28 cellular contexts compared by ENCODE assay signal in the genomic region with DNA sequence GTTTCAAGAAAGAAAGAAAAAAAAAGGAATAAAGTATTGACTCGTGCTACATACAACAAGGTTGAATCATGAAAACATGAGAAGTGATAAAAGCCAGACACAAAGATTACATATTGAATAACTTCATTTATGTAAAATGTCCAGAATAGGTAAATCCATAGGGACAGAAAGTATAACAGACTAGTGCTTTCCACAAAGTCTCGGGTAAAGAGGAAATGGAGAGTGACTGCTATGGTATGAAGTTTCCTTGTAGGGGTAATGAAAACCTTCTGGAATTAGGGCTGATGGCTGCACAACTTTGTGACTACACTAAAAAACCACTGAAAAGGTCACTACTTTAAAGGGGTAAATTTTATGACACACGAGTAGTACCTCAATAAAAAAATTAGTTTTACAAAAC. TPM values are rescaled to one million over a fixed set of nuclear protein-coding genes. Genes with fewer than 3 reads are reported as not detected.
DNase-seq lines count a peak whose midpoint lies in the region; ATAC-seq and TF ChIP-seq lines count a peak whose summit lies in the region.
"Had no signal": no experiment of that assay in that cellular context is flagged by ENCODE, and none has a peak within 500 bp of the region (broad histone marks: within the 10 kb centered on the region; RNA-seq: fewer than 3 reads in every experiment).

No MANE protein-coding gene starts in this region.

- no peak overlapping the region for H3K9ac ChIP-seq in endodermal cell (ENCODE audit: extremely low read depth, low read length, poor library complexity, severe bottlenecking)

- no peak overlapping the region for H3K27ac ChIP-seq in endodermal cell (ENCODE audit: low read depth, low read length)
- no peak overlapping the region for H3K27ac ChIP-seq in OCI-LY7 (ENCODE audit: low read depth, low read length, poor library complexity, severe bottlenecking)
- H3K27ac ChIP-seq: body of pancreas, epithelial cell of prostate, neutrophil, right lobe of liver had no signal

- no peaks in the 10 kb centered on the region for H3K79me2 ChIP-seq in OCI-LY7 (ENCODE audit: insufficient read depth, low read depth, low read length)

- H3K9me3 ChIP-seq in endodermal cell (ENCODE audit: control insufficient read depth, low read length) (no peaks in the 10 kb centered on the region), OCI-LY7 (ENCODE audit: low read length) (no peaks in the 10 kb centered on the region)
- H3K9me3 ChIP-seq: body of pancreas, neutrophil, right lobe of liver, thoracic aorta had no signal

- no peak overlapping the region for H3K4me3 ChIP-seq in endodermal cell (ENCODE audit: low read length)
- H3K4me3 ChIP-seq in OCI-LY7 (ENCODE audit: low read depth, low read length, poor library complexity, severe bottlenecking), result no peak overlapping the region
- H3K4me3 ChIP-seq: body of pancreas, right lobe of liver, thoracic aorta had no signal

- no peaks in the 10 kb centered on the region for H4K20me1 ChIP-seq in OCI-LY7 (ENCODE audit: insufficient read depth, low read length)

- no peaks in the 10 kb centered on the region for H3K9me3 Mint-ChIP-seq in activated CD8-positive, alpha-beta T cell treated with anti-CD3 and anti-CD28 coated beads for 36 hours
- no peaks in the 10 kb centered on the region for H3K9me3 Mint-ChIP-seq in activated CD8-positive, alpha-beta T cell treated with anti-CD3 and anti-CD28 coated beads, Interleukin-2, amount 10 ng/mL, durations not matched to agents 7 days and 5 days (ENCODE audit: insufficient read depth)
- H3K9me3 Mint-ChIP-seq in endodermal cell (no peaks in the 10 kb centered on the region), osteocyte (ENCODE audit: unreplicated experiment) (no peaks in the 10 kb centered on the region)
- H3K9me3 Mint-ChIP-seq: CD4-positive, alpha-beta memory T cell; stimulated activated effector memory CD8-positive, alpha-beta T cell treated with anti-CD3 and anti-CD28 coated beads, Interleukin-12 subunit alpha, Interleukin-12 subunit beta, amount 100 ng/mL, for 72 hours had no signal

- H3K27ac Mint-ChIP-seq in activated CD8-positive, alpha-beta T cell treated with anti-CD3 and anti-CD28 coated beads for 36 hours, result peak overlapping the region; percentile 30
- H3K27ac Mint-ChIP-seq in activated CD8-positive, alpha-beta T cell treated with anti-CD3 and anti-CD28 coated beads, Interleukin-2, amount 10 ng/mL, durations not matched to agents 7 days and 5 days, result no peak overlapping the region
- H3K27ac Mint-ChIP-seq in endodermal cell (peak overlapping the region; percentile 35), osteocyte (ENCODE audit: unreplicated experiment) (peak overlapping the region; percentile 69)
- H3K27ac Mint-ChIP-seq: progenitor cell of endocrine pancreas had no signal

- peaks cover 8% of the 10 kb centered on the region for H3K36me3 ChIP-seq in endodermal cell (ENCODE audit: control insufficient read depth, insufficient read depth, low read length)
- peaks cover 14% of the 10 kb centered on the region; the same call in 1 of the 2 replicates for H3K36me3 ChIP-seq in OCI-LY7 (ENCODE audit: insufficient read depth, low read length)
- H3K36me3 ChIP-seq: neutrophil, thoracic aorta had no signal

- H3K4me1 ChIP-seq in endodermal cell (ENCODE audit: control insufficient read depth, insufficient read depth, low read length), result no peaks in the 10 kb centered on the region
- H3K4me1 ChIP-seq in OCI-LY7 (ENCODE audit: insufficient read depth, low read length, poor library complexity, severe bottlenecking), result no peaks in the 10 kb centered on the region
- H3K4me1 ChIP-seq: body of pancreas had no signal

- no peaks in the 10 kb centered on the region for H3K27me3 Mint-ChIP-seq in activated CD8-positive, alpha-beta T cell treated with anti-CD3 and anti-CD28 coated beads for 36 hours
- no peaks in the 10 kb centered on the region for H3K27me3 Mint-ChIP-seq in activated CD8-positive, alpha-beta T cell treated with anti-CD3 and anti-CD28 coated beads, Interleukin-2, amount 10 ng/mL, durations not matched to agents 7 days and 5 days (ENCODE audit: low read depth)
- H3K27me3 Mint-ChIP-seq in endodermal cell (ENCODE audit: insufficient read depth) (no peaks in the 10 kb centered on the region), osteocyte (ENCODE audit: unreplicated experiment) (no peaks in the 10 kb centered on the region)
- H3K27me3 Mint-ChIP-seq: CD4-positive, alpha-beta memory T cell; progenitor cell of endocrine pancreas had no signal

- peaks cover 39% of the 10 kb centered on the region for H3K4me1 Mint-ChIP-seq in activated CD8-positive, alpha-beta T cell treated with anti-CD3 and anti-CD28 coated beads for 36 hours (ENCODE audit: low read depth)
- peaks cover 24% of the 10 kb centered on the region for H3K4me1 Mint-ChIP-seq in activated CD8-positive, alpha-beta T cell treated with anti-CD3 and anti-CD28 coated beads, Interleukin-2, amount 10 ng/mL, durations not matched to agents 7 days and 5 days (ENCODE audit: low read depth)
- H3K4me1 Mint-ChIP-seq in endodermal cell (peaks cover 10% of the 10 kb centered on the region), osteocyte (ENCODE audit: unreplicated experiment) (peaks cover 33% of the 10 kb centered on the region)

- no peak for DNase-seq in activated CD8-positive, alpha-beta T cell treated with anti-CD3 and anti-CD28 coated beads for 36 hours
- no peak for DNase-seq in activated CD8-positive, alpha-beta T cell treated with anti-CD3 and anti-CD28 coated beads, Interleukin-2, amount 10 ng/mL, durations not matched to agents 7 days and 5 days
- DNase-seq in endodermal cell (no peak), osteocyte (ENCODE audit: extremely low spot score, unreplicated experiment) (no peak), OCI-LY7 (ENCODE audit: low spot score) (no peak), NCI-H146 (lab: John Stamatoyannopoulos, UW) (no peak), NCI-H526 treated with DMSO at 0.1 percent for 48 hours (lab: John Stamatoyannopoulos, UW) (no peak)
- DNase-seq: 8988T; activated CD4-positive, CD25-positive, alpha-beta regulatory T cell; activated CD8-positive, alpha-beta memory T cell treated with anti-CD3 and anti-CD28 coated beads, Interleukin-2, amount 50 U/mL, for 4 hours; activated effector memory CD4-positive, alpha-beta T cell treated with Interleukin-2 at 50 U/mL for 16 hours; body of pancreas; CD4-positive, alpha-beta memory T cell; DMS153; mammary epithelial cell; NCI-H1092 treated with DMSO at 0.1 percent for 48 hours; NCI-H1930; NCI-H524; right lobe of liver; SHP77; stimulated activated CD4-positive, alpha-beta T cell treated with anti-CD3 and anti-CD28 coated beads, Interleukin-4, amount 100 ng/mL, for 24 hours; SW 1271 had no signal

- CTCF ChIA-PET in activated CD8-positive, alpha-beta T cell treated with anti-CD3 and anti-CD28 coated beads for 36 hours (lab: Charles Lee), result no interaction called here
- CTCF ChIA-PET in activated CD8-positive, alpha-beta T cell treated with anti-CD3 and anti-CD28 coated beads, Interleukin-2, amount 10 ng/mL, durations not matched to agents 7 days and 5 days (lab: Charles Lee), result no interaction called here
- CTCF ChIA-PET in OCI-LY7 (lab: Charles Lee; ENCODE audit: unreplicated experiment), result no interaction called here

- H2AFZ ChIP-seq in OCI-LY7 (ENCODE audit: low read length), result no peak overlapping the region

- intact Hi-C loops in activated CD8-positive, alpha-beta T cell treated with anti-CD3 and anti-CD28 coated beads for 36 hours (cut with micrococcal nuclease), result no loop called here
- intact Hi-C loops in OCI-LY7 (cut with micrococcal nuclease; ENCODE audit: unreplicated experiment), result no loop called here

- WGBS in endodermal cell (ENCODE audit: insufficient coverage in 1 of 2, insufficient read length in 1 of 2), 2 experiments, result 100% methylated on average over 1 to 3 of the region's 3 CpGs

- no peak overlapping the region for H3K4me3 Mint-ChIP-seq in activated CD8-positive, alpha-beta T cell treated with anti-CD3 and anti-CD28 coated beads for 36 hours
- no peak overlapping the region for H3K4me3 Mint-ChIP-seq in activated CD8-positive, alpha-beta T cell treated with anti-CD3 and anti-CD28 coated beads, Interleukin-2, amount 10 ng/mL, durations not matched to agents 7 days and 5 days
- no peak overlapping the region for H3K4me3 Mint-ChIP-seq in endodermal cell
- H3K4me3 Mint-ChIP-seq in osteocyte (ENCODE audit: unreplicated experiment), result no peak overlapping the region
- H3K4me3 Mint-ChIP-seq: CD4-positive, alpha-beta memory T cell had no signal

- TF ChIP-seq CTCF in activated CD8-positive, alpha-beta T cell treated with anti-CD3 and anti-CD28 coated beads for 36 hours (IDR thresholded peaks at IDR 0.05), result no peak
- TF ChIP-seq CTCF in endodermal cell (conservative IDR thresholded peaks at IDR 0.05) (no peak), osteocyte (IDR thresholded peaks at IDR 0.05) (no peak), OCI-LY7 (conservative IDR thresholded peaks at IDR 0.05; ENCODE audit: low read length) (no peak)

- BruUV-seq in OCI-LY7 (replicated peaks; lab: Mats Ljungman, UMichigan), result no TSS peak

- H3K27me3 ChIP-seq in endodermal cell (ENCODE audit: control insufficient read depth, insufficient read depth, low read length, poor library complexity, severe bottlenecking), result no peaks in the 10 kb centered on the region
- H3K27me3 ChIP-seq: body of pancreas, neutrophil, right lobe of liver had no signal

- POLR2A ChIA-PET in activated CD8-positive, alpha-beta T cell treated with anti-CD3 and anti-CD28 coated beads for 36 hours (lab: Charles Lee), result no interaction called here
- POLR2A ChIA-PET in activated CD8-positive, alpha-beta T cell treated with anti-CD3 and anti-CD28 coated beads, Interleukin-2, amount 10 ng/mL, durations not matched to agents 7 days and 5 days (lab: Charles Lee), result no interaction called here
- POLR2A ChIA-PET in OCI-LY7 (lab: Charles Lee), result interaction anchor here (0.7 kb wide), 3 partner anchors 47 to 714 kb away, joined by 3 read pairs; no protein-coding TSS in a partner anchor

- H3K36me3 Mint-ChIP-seq in activated CD8-positive, alpha-beta T cell treated with anti-CD3 and anti-CD28 coated beads for 36 hours (ENCODE audit: low read depth), result peaks cover 16% of the 10 kb centered on the region
- peaks cover 30% of the 10 kb centered on the region for H3K36me3 Mint-ChIP-seq in activated CD8-positive, alpha-beta T cell treated with anti-CD3 and anti-CD28 coated beads, Interleukin-2, amount 10 ng/mL, durations not matched to agents 7 days and 5 days (ENCODE audit: low read depth)
- H3K36me3 Mint-ChIP-seq in endodermal cell (ENCODE audit: low read depth) (peaks cover 27% of the 10 kb centered on the region), osteocyte (ENCODE audit: unreplicated experiment) (peaks cover 26% of the 10 kb centered on the region)

- H3K9me2 ChIP-seq in OCI-LY7 (ENCODE audit: insufficient read depth, low read length), result no peaks in the 10 kb centered on the region

- no peak for ATAC-seq in activated CD8-positive, alpha-beta T cell treated with anti-CD3 and anti-CD28 coated beads for 36 hours
- no peak for ATAC-seq in activated CD8-positive, alpha-beta T cell treated with anti-CD3 and anti-CD28 coated beads, Interleukin-2, amount 10 ng/mL, durations not matched to agents 7 days and 5 days
- peak; percentile 89 for ATAC-seq in SK-N-SH treated with all-trans-retinoic acid at 6 μM for 48 hours
- ATAC-seq: body of pancreas; stimulated activated effector memory CD8-positive, alpha-beta T cell treated with anti-CD3 and anti-CD28 coated beads, Interleukin-12 subunit alpha, Interleukin-12 subunit beta, amount 100 ng/mL, for 72 hours had no signal

- no peak overlapping the region for H3K4me2 ChIP-seq in OCI-LY7 (ENCODE audit: low read length)

RNA-seq across cellular contexts. Expression of gene LRRFIP2, which starts 13.0 kb away (rescaled TPM):
- 10 to 100 TPM; 18.7 to 23.1 TPM for total RNA-seq in activated CD8-positive, alpha-beta T cell treated with anti-CD3 and anti-CD28 coated beads for 36 hours
- 10 to 100 TPM; 31.7 TPM for total RNA-seq in activated CD8-positive, alpha-beta T cell treated with anti-CD3 and anti-CD28 coated beads, Interleukin-2, amount 10 ng/mL, durations not matched to agents 7 days and 5 days
- total RNA-seq in endodermal cell (10 to 100 TPM; 32.6 to 34.6 TPM), osteocyte (43.2 and 49.1 TPM in 2 replicates), OCI-LY7 (2022) (37.3 and 44.4 TPM in 2 replicates)
- polyA plus RNA-seq in endodermal cell (2013, experiment 1 of 2), result 31.6 TPM
- polyA plus RNA-seq in endodermal cell (2013, experiment 2 of 2), result 26.5 TPM
- total RNA-seq in OCI-LY7 (2014; rRNA removed; shearing (Covaris generic)), result 23.7 and 33.8 TPM in 2 replicates
